In the genomic region with DNA sequence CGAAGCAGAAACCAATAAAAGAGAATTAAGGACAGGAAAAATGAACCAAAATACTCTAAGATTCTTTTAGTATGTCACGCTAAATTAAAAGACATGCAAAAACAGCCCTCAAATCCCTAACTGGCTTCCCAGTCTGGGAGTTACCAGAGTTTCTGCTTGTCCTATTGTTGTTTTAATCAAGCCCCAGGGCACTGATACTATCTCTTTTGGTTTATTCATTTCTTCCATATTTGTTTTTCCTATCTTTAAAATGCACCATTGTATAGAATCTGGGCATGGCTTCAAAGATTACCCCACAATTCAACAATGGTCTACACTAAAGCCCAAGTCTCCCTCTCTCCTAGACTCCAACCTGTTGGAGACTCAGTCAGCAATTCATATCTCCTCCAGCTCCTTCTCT, we compare ENCODE assay signal across 21 cellular contexts.
"Had no signal": no experiment of that assay in that cellular context is flagged by ENCODE, and none has a peak within 500 bp of the region (broad histone marks: within the 10 kb centered on the region; RNA-seq: fewer than 3 reads in every experiment).

No MANE protein-coding gene starts in this region.

- H3K27ac ChIP-seq: colonic mucosa, gastrocnemius medialis, pancreas, psoas muscle, right atrium auricular region, thyroid gland, upper lobe of right lung had no signal

- H3K4me3 ChIP-seq: colonic mucosa, gastrocnemius medialis, pancreas, psoas muscle, right atrium auricular region, thyroid gland, upper lobe of right lung had no signal

- ATAC-seq: activated CD4-positive, alpha-beta T cell treated with anti-CD3 and anti-CD28 coated beads for 36 hours; activated T-cell treated with anti-CD3 and anti-CD28 coated beads, Interleukin-2, amount 50 U/mL, for 4 hours; gastrocnemius medialis; left ventricle myocardium superior; natural killer cell treated with Interleukin-12 subunit alpha and Interleukin-12 subunit beta and Interleukin-15 and Interleukin-18, amount 100 ng/mL, for 72 hours; pancreas; psoas muscle; T-helper 17 cell; upper lobe of right lung had no signal

- DNase-seq: activated B cell treated with CpG ODN at 0.5 μM for 24 hours; activated CD4-positive, alpha-beta T cell treated with anti-CD3 and anti-CD28 coated beads for 36 hours; activated CD4-positive, alpha-beta T cell treated with anti-CD3 and anti-CD28 coated beads, Interleukin-2, amount 50 U/mL, for 4 hours; activated CD8-positive, alpha-beta memory T cell treated with anti-CD3 and anti-CD28 coated beads for 24 hours; activated CD8-positive, alpha-beta memory T cell treated with anti-CD3 and anti-CD28 coated beads, Interleukin-2, amount 50 U/mL, for 4 hours; activated naive CD4-positive, alpha-beta T cell; activated T-cell treated with anti-CD3 and anti-CD28 coated beads, Interleukin-2, amount 50 U/mL, for 4 hours; amniotic stem cell; colonic mucosa; gastrocnemius medialis; hippocampal formation; left ventricle myocardium superior; pancreas; psoas muscle; stimulated activated CD4-positive, alpha-beta T cell treated with anti-CD3 and anti-CD28 coated beads, Interleukin-4, amount 100 ng/mL, for 24 hours; substantia nigra; T-helper 17 cell; thyroid gland; upper lobe of right lung had no signal

- H3K4me1 ChIP-seq: colonic mucosa, gastrocnemius medialis, pancreas, psoas muscle, thyroid gland, upper lobe of right lung had no signal

- H3K27me3 ChIP-seq: colonic mucosa, gastrocnemius medialis, right atrium auricular region, thyroid gland, upper lobe of right lung had no signal

- H3K36me3 ChIP-seq: colonic mucosa, gastrocnemius medialis, pancreas, right atrium auricular region, thyroid gland, upper lobe of right lung had no signal

- H3K9me3 ChIP-seq: colonic mucosa, gastrocnemius medialis, pancreas, thyroid gland, upper lobe of right lung had no signal
